9 cellular contexts compared by ENCODE assay signal in the genomic region with DNA sequence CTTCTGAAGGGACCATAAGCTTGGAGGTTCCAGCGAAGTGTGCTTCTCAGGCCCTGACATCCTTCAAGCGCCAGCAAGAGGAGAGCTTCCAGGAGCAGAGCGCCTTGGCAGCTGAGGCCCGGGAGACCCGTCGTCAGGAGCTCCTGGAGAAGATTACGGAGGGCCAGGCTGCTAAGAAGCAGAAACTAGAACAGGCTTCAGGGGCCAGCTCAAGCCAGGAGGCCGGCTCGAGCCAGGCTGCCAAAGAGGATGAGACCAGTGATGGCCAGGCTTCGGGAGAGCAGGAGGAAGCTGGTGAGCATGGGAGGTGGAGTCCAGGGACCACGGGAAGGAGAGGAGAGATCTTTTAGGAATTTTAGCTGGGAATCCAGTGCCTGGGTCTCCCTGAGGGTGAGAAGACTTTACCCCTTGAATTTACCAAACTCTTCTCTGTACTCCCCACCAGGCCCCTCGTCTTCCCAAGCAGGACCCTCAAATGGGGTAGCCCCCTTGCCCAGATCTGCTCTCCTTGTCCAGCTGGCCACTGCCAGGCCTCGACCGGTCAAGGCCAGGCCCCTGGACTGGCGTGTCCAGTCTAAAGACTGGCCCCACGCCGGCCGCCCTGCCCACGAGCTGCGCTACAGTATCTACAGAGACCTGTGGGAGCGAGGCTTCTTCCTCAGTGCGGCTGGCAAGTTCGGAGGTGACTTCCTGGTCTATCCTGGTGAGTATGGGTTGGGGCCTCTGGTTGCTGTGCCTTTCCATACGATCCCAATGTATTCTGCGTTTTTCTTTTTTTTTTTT. TPM values are rescaled to one million over a fixed set of nuclear protein-coding genes. Genes with fewer than 3 reads are reported as not detected.
A peak's percentile ranks its signal among the peaks of the same experiment; 100 is the strongest.
DNase-seq lines count a peak whose midpoint lies in the region; ATAC-seq and TF ChIP-seq lines count a peak whose summit lies in the region.
"Had no signal": no experiment of that assay in that cellular context is flagged by ENCODE, and none has a peak within 500 bp of the region (broad histone marks: within the 10 kb centered on the region; RNA-seq: fewer than 3 reads in every experiment).

No MANE protein-coding gene starts in this region.

- H3K9me2 ChIP-seq in Karpas-422 (replicated peaks; ENCODE audit: insufficient read depth, low read length), result no peaks in the 10 kb centered on the region

- peak overlapping the region; percentile 86 for H3K4me3 Mint-ChIP-seq in chondrocyte (ENCODE audit: unreplicated experiment)
- H3K4me3 Mint-ChIP-seq in naive thymus-derived CD4-positive, alpha-beta T cell, result peak overlapping the region; percentile 81 to 97 (median 90)

- CTCF ChIA-PET in naive thymus-derived CD4-positive, alpha-beta T cell (lab: Charles Lee), result interaction anchor here (0.7 kb wide), 1 partner anchor 76 kb away, joined by 3 read pairs; no protein-coding TSS in a partner anchor

- peaks cover 34% of the 10 kb centered on the region for H3K4me1 Mint-ChIP-seq in chondrocyte (ENCODE audit: low read depth)
- H3K4me1 Mint-ChIP-seq in naive thymus-derived CD4-positive, alpha-beta T cell, result peaks cover 22 to 47% (median 37%) of the 10 kb centered on the region in 7 donors

- H3K36me3 ChIP-seq in BLaER1, result peaks cover 47% of the 10 kb centered on the region
- H3K36me3 ChIP-seq in Karpas-422 (ENCODE audit: insufficient read depth, low read length), result peaks cover 17% of the 10 kb centered on the region; the same call in 1 of the 2 replicates
- peaks cover 5 to 18% (median 5%) of the 10 kb centered on the region in 3 experiments for H3K36me3 ChIP-seq in naive thymus-derived CD4-positive, alpha-beta T cell (ENCODE audit: control insufficient read depth in 2 of 3, insufficient read depth in 3 of 3, low read length in 3 of 3)

- H3K27ac ChIP-seq in BLaER1 (peak overlapping the region; percentile 95), Karpas-422 (ENCODE audit: low read length) (peak overlapping the region; percentile 83)
- H3K27ac ChIP-seq in naive thymus-derived CD4-positive, alpha-beta T cell (ENCODE audit: low read depth, low read length), result peak overlapping the region; percentile 99

- peak overlapping the region; percentile 98 for H3K4me2 ChIP-seq in BLaER1
- peak overlapping the region; percentile 76 for H3K4me2 ChIP-seq in Karpas-422 (ENCODE audit: low read depth, low read length, poor library complexity, severe bottlenecking)

- H4K20me1 ChIP-seq in BLaER1 (peaks cover 26% of the 10 kb centered on the region), Karpas-422 (ENCODE audit: insufficient read depth, low read depth, low read length) (no peaks in the 10 kb centered on the region)

- H3K27me3 ChIP-seq in BLaER1 (no peaks in the 10 kb centered on the region), Karpas-422 (ENCODE audit: low read length) (no peaks in the 10 kb centered on the region)
- no peaks in the 10 kb centered on the region for H3K27me3 ChIP-seq in naive thymus-derived CD4-positive, alpha-beta T cell (ENCODE audit: control insufficient read depth in 2 of 2, insufficient read depth in 2 of 2, low read length in 2 of 2)

- peak overlapping the region; percentile 38; the same call in 1 of the 2 replicates for H2AFZ ChIP-seq in Karpas-422 (ENCODE audit: low read length)

- intact Hi-C loops in naive thymus-derived CD4-positive, alpha-beta T cell (cut with micrococcal nuclease), result loop anchor here in 1 of 2 donors (5.0 to 10.0 kb wide), 3 partner anchors 640 to 1193 kb away; partner anchors contain the start of genes RPL28 and TMEM238

- POLR2A ChIA-PET in naive thymus-derived CD4-positive, alpha-beta T cell (lab: Charles Lee), result interaction anchor here (1.1 to 7.0 kb wide), 8 partner anchors 9 to 324 kb away, joined by 3 to 135 read pairs (median 8); partner anchors contain the start of genes LENG1, MYADM, PRPF31 and RPS9

- H3K9me3 ChIP-seq in BLaER1, result no peaks in the 10 kb centered on the region
- H3K9me3 ChIP-seq in Karpas-422 (ENCODE audit: low read length), result no peaks in the 10 kb centered on the region
- H3K9me3 ChIP-seq in naive thymus-derived CD4-positive, alpha-beta T cell (ENCODE audit: control insufficient read depth in 2 of 3, low read length in 3 of 3), result no peaks in the 10 kb centered on the region

- H3K79me2 ChIP-seq in Karpas-422 (ENCODE audit: low read length), result peaks cover 45% of the 10 kb centered on the region

- H3K9me3 Mint-ChIP-seq in chondrocyte (ENCODE audit: low read depth), result no peaks in the 10 kb centered on the region
- H3K9me3 Mint-ChIP-seq in naive thymus-derived CD4-positive, alpha-beta T cell, result peaks cover 0 to 2% (median 0%) of the 10 kb centered on the region in 11 donors

- no peak for ATAC-seq in naive thymus-derived CD4-positive, alpha-beta T cell

- H3K27me3 Mint-ChIP-seq in chondrocyte (ENCODE audit: low read depth), result no peaks in the 10 kb centered on the region
- H3K27me3 Mint-ChIP-seq in naive thymus-derived CD4-positive, alpha-beta T cell, result peaks cover 0 to 2% (median 0%) of the 10 kb centered on the region in 5 donors

- H3K4me3 ChIP-seq in BLaER1 (peak overlapping the region; percentile 81), Karpas-422 (ENCODE audit: low read length) (peak overlapping the region; percentile 73)
- peak overlapping the region; percentile 89 for H3K4me3 ChIP-seq in naive thymus-derived CD4-positive, alpha-beta T cell (ENCODE audit: low read length)

- DNase-seq in Karpas-422 (no peak), chondrocyte (ENCODE audit: low spot score) (peak; percentile 86), A172 (ENCODE audit: low spot score) (no peak), NAMALWA (ENCODE audit: low spot score) (no peak), middle frontal gyrus (ENCODE audit: extremely low spot score, low spot score) (no peak)
- DNase-seq in naive thymus-derived CD4-positive, alpha-beta T cell, result no peak
- DNase-seq in stimulated activated CD4-positive, alpha-beta T cell treated with anti-CD3 and anti-CD28 coated beads, Interleukin-15, amount 100 ng/mL, for 24 hours, result no peak

- H3K9ac ChIP-seq in BLaER1 (peak overlapping the region; percentile 88), Karpas-422 (ENCODE audit: low read length) (peak overlapping the region; percentile 87)

- H3K36me3 Mint-ChIP-seq in chondrocyte (ENCODE audit: low read depth), result peaks cover 8% of the 10 kb centered on the region
- peaks cover 0 to 18% (median 8%) of the 10 kb centered on the region in 5 donors for H3K36me3 Mint-ChIP-seq in naive thymus-derived CD4-positive, alpha-beta T cell

- H3K4me1 ChIP-seq in BLaER1, result peaks cover 34% of the 10 kb centered on the region
- H3K4me1 ChIP-seq in Karpas-422 (ENCODE audit: low read length), result peaks cover 22% of the 10 kb centered on the region
- peaks cover 20 to 22% of the 10 kb centered on the region in 2 donors for H3K4me1 ChIP-seq in naive thymus-derived CD4-positive, alpha-beta T cell (ENCODE audit: control insufficient read depth in 2 of 2, insufficient read depth in 2 of 2, low read length in 2 of 2)

- peak overlapping the region; percentile 96 for H3K27ac Mint-ChIP-seq in chondrocyte (ENCODE audit: unreplicated experiment)
- peak overlapping the region; percentile 85 to 100 (median 91) for H3K27ac Mint-ChIP-seq in naive thymus-derived CD4-positive, alpha-beta T cell

- TF ChIP-seq CTCF in chondrocyte (IDR thresholded peaks at IDR 0.05), result no peak

RNA-seq across cellular contexts. Expression of gene TSEN34, which starts 0.8 kb away (rescaled TPM):
- 28.1 and 39.8 TPM in 2 replicates for total RNA-seq in Karpas-422 (2014; rRNA removed; shearing (Covaris generic); ENCODE audit: low replicate concordance)
- total RNA-seq in chondrocyte, result 39.6 to 46.2 TPM (median 40.5 TPM) in 3 replicates
- 10 to 100 TPM in 4 of 5 experiments, 1 to 10 TPM in 1; 9.5 to 24.2 (median 17.8) TPM for total RNA-seq in naive thymus-derived CD4-positive, alpha-beta T cell
- polyA plus RNA-seq in naive thymus-derived CD4-positive, alpha-beta T cell, result 10 to 100 TPM; 29.5 to 48.7 TPM
- 222 and 277 TPM in 2 replicates for total RNA-seq in A172 (2014; rRNA removed; shearing (Covaris generic))

RNA-seq across cellular contexts. Expression of gene MBOAT7, which starts 2.5 kb away (rescaled TPM):
- 85.6 and 90.0 TPM in 2 replicates for total RNA-seq in Karpas-422 (2014; rRNA removed; shearing (Covaris generic); ENCODE audit: low replicate concordance)
- 71.4 to 83.8 TPM (median 76.6 TPM) in 3 replicates for total RNA-seq in chondrocyte
- total RNA-seq in naive thymus-derived CD4-positive, alpha-beta T cell, result 10 to 100 TPM; 25.8 to 79.4 (median 43.0) TPM
- 10 to 100 TPM; 11.3 to 18.9 TPM for polyA plus RNA-seq in naive thymus-derived CD4-positive, alpha-beta T cell
- 405 and 408 TPM in 2 replicates for total RNA-seq in A172 (2014; rRNA removed; shearing (Covaris generic))

RNA-seq across cellular contexts. Expression of gene RPS9, which starts 8.8 kb away (rescaled TPM):
- 3,304 and 6,295 TPM in 2 replicates for total RNA-seq in Karpas-422 (2014; rRNA removed; shearing (Covaris generic); ENCODE audit: low replicate concordance)
- total RNA-seq in chondrocyte, result 689 to 819 TPM (median 699 TPM) in 3 replicates
- 1,000 to 10,000 TPM; 1,217 to 2,149 (median 1,306) TPM for total RNA-seq in naive thymus-derived CD4-positive, alpha-beta T cell
- 1,000 to 10,000 TPM; 1,192 to 1,308 TPM for polyA plus RNA-seq in naive thymus-derived CD4-positive, alpha-beta T cell
- 1,527 and 1,817 TPM in 2 replicates for total RNA-seq in A172 (2014; rRNA removed; shearing (Covaris generic))

RNA-seq across cellular contexts. Expression of gene TMC4, which starts 18.9 kb away (rescaled TPM):
- 6.2 TPM in 1 of 2 replicates, not detected in the other for total RNA-seq in Karpas-422 (2014; rRNA removed; shearing (Covaris generic); ENCODE audit: low replicate concordance)
- total RNA-seq in chondrocyte, result 0.73 to 3.7 TPM (median 3.2 TPM) in 3 replicates
- total RNA-seq in naive thymus-derived CD4-positive, alpha-beta T cell, result 1 to 10 TPM in 3 of 5 experiments, not detected in 2; 1.0 to 5.9 (median 1.2) TPM
- under 1 TPM in 1 of 2 donors, not detected in 1; 0.20 TPM for polyA plus RNA-seq in naive thymus-derived CD4-positive, alpha-beta T cell
- total RNA-seq in A172 (2014; rRNA removed; shearing (Covaris generic)), result not detected in 2 replicates

RNA-seq across cellular contexts. Expression of gene LILRB3, which starts 30.9 kb away (rescaled TPM):
- 0.11 TPM in 1 of 2 replicates, not detected in the other for total RNA-seq in Karpas-422 (2014; rRNA removed; shearing (Covaris generic); ENCODE audit: low replicate concordance)
- total RNA-seq in chondrocyte, result not detected in 3 replicates
- 10 to 100 TPM in 1 of 5 experiments, 1 to 10 TPM in 4; 1.9 to 76.4 (median 2.1) TPM for total RNA-seq in naive thymus-derived CD4-positive, alpha-beta T cell
- under 1 TPM in 1 of 2 donors, not detected in 1; 0.40 TPM for polyA plus RNA-seq in naive thymus-derived CD4-positive, alpha-beta T cell
- total RNA-seq in A172 (2014; rRNA removed; shearing (Covaris generic)), result not detected in 2 replicates
- total RNA-seq: myocyte had no signal
